8 cellular contexts compared by ENCODE assay signal in genomic region chr5:88140396-88140862, GRCh38.
A peak's percentile ranks its signal among the peaks of the same experiment; 100 is the strongest.
DNase-seq lines count a peak whose midpoint lies in the region; ATAC-seq and TF ChIP-seq lines count a peak whose summit lies in the region.

No MANE protein-coding gene starts in this region.

- DNase-seq in ELF-1 (ENCODE audit: low read depth, low spot score) = peak; percentile 77
- DNase-seq in SJSA1 (ENCODE audit: low read depth in 1 of 2, low spot score in 2 of 2) = no peak
- peak in 1 of 3 donors; percentile 52 for DNase-seq in right cardiac atrium
- peak; percentile 37 for DNase-seq in prostate gland (ENCODE audit: low spot score)
- no peak for DNase-seq in T-helper 2 cell
- no peak for DNase-seq in activated CD4-positive, alpha-beta T cell treated with anti-CD3 and anti-CD28 coated beads for 1 hour
- no peak for DNase-seq in Karpas-422

- H3K9ac ChIP-seq in Karpas-422 (ENCODE audit: low read length) = no peak overlapping the region

- no peaks in the 10 kb centered on the region for H3K79me2 ChIP-seq in Karpas-422 (ENCODE audit: low read length)

- no peaks in the 10 kb centered on the region for H3K9me3 ChIP-seq in SJSA1 (replicated peaks)
- no peaks in the 10 kb centered on the region for H3K9me3 ChIP-seq in right cardiac atrium (ENCODE audit: control insufficient read depth, low read length)
- H3K9me3 ChIP-seq in prostate gland = no peaks in the 10 kb centered on the region
- no peaks in the 10 kb centered on the region for H3K9me3 ChIP-seq in Karpas-422 (ENCODE audit: low read length)

- H3K4me1 ChIP-seq in SJSA1 (replicated peaks) = peaks cover 14% of the 10 kb centered on the region
- H3K4me1 ChIP-seq in right cardiac atrium (ENCODE audit: control insufficient read depth, insufficient read depth, low read length) = peaks cover 2% of the 10 kb centered on the region
- H3K4me1 ChIP-seq in prostate gland (replicated peaks) = no peaks in the 10 kb centered on the region
- peaks cover 12% of the 10 kb centered on the region for H3K4me1 ChIP-seq in Karpas-422 (ENCODE audit: low read length)

- 7% methylated on average over 16 of the region's 16 CpGs for WGBS in right cardiac atrium
- 2% methylated on average over 16 of the region's 16 CpGs for WGBS in prostate gland

- no peaks in the 10 kb centered on the region for H4K20me1 ChIP-seq in Karpas-422 (ENCODE audit: insufficient read depth, low read depth, low read length)

- H3K27me3 ChIP-seq in SJSA1 (replicated peaks) = no peaks in the 10 kb centered on the region; the same call in 1 of the 2 replicates
- H3K27me3 ChIP-seq in right cardiac atrium (ENCODE audit: control insufficient read depth, insufficient read depth) = peaks cover 2% of the 10 kb centered on the region
- H3K27me3 ChIP-seq in prostate gland (replicated peaks; ENCODE audit: insufficient read depth) = no peaks in the 10 kb centered on the region
- H3K27me3 ChIP-seq in Karpas-422 (ENCODE audit: low read length) = no peaks in the 10 kb centered on the region

- TF ChIP-seq POLR2A in prostate gland (IDR thresholded peaks at IDR 0.05) = no peak

- H3K9me2 ChIP-seq in Karpas-422 (replicated peaks; ENCODE audit: insufficient read depth, low read length) = no peaks in the 10 kb centered on the region

- no peak for TF ChIP-seq CTCF in prostate gland (IDR thresholded peaks at IDR 0.05)

- H3K27ac ChIP-seq in SJSA1 = no peak overlapping the region
- H3K27ac ChIP-seq in right cardiac atrium (ENCODE audit: low read length) = no peak overlapping the region
- no peak overlapping the region for H3K27ac ChIP-seq in prostate gland
- no peak overlapping the region for H3K27ac ChIP-seq in Karpas-422 (ENCODE audit: low read length)

- no peaks in the 10 kb centered on the region for H3K36me3 ChIP-seq in SJSA1
- H3K36me3 ChIP-seq in prostate gland = no peaks in the 10 kb centered on the region
- H3K36me3 ChIP-seq in Karpas-422 (ENCODE audit: insufficient read depth, low read length) = no peaks in the 10 kb centered on the region

- no peak overlapping the region for H3K4me2 ChIP-seq in Karpas-422 (ENCODE audit: low read depth, low read length, poor library complexity, severe bottlenecking)

- intact Hi-C loops in right cardiac atrium (cut with DNase I) (loop anchor here in 3 of 4 donors (5.0 kb wide), 1 partner anchor 537 kb away; no protein-coding TSS in a partner anchor), prostate gland (cut with DNase I) (loop anchor here (5.0 kb wide), 2 partner anchors 537 to 552 kb away; no protein-coding TSS in a partner anchor)

- H2AFZ ChIP-seq in Karpas-422 (ENCODE audit: low read length) = no peak overlapping the region

- ATAC-seq in right cardiac atrium (no peak), GM18858 (IDR thresholded peaks at IDR 0.05; ENCODE audit: unreplicated experiment) (no peak)

- H3K4me3 ChIP-seq in SJSA1 = peak overlapping the region; percentile 41
- peak overlapping the region; percentile 58 for H3K4me3 ChIP-seq in right cardiac atrium (ENCODE audit: low read length)
- peak overlapping the region; percentile 35 to 36 for H3K4me3 ChIP-seq in prostate gland
- H3K4me3 ChIP-seq in Karpas-422 (ENCODE audit: low read length) = no peak overlapping the region

Comparison
In these comparisons a context has a peak if more than half of its experiments do, and no peak if none do; other contexts are left out.
1. DNase-seq: peak in ELF-1 (single experiment) and prostate gland (single experiment); none in SJSA1 (0 of 2), T-helper 2 cell (0 of 5), activated CD4-positive, alpha-beta T cell treated with anti-CD3 and anti-CD28 coated beads for 1 hour (single experiment) and Karpas-422 (single experiment).